ENCODE assay signal across 1 cellular context in the genomic region with DNA sequence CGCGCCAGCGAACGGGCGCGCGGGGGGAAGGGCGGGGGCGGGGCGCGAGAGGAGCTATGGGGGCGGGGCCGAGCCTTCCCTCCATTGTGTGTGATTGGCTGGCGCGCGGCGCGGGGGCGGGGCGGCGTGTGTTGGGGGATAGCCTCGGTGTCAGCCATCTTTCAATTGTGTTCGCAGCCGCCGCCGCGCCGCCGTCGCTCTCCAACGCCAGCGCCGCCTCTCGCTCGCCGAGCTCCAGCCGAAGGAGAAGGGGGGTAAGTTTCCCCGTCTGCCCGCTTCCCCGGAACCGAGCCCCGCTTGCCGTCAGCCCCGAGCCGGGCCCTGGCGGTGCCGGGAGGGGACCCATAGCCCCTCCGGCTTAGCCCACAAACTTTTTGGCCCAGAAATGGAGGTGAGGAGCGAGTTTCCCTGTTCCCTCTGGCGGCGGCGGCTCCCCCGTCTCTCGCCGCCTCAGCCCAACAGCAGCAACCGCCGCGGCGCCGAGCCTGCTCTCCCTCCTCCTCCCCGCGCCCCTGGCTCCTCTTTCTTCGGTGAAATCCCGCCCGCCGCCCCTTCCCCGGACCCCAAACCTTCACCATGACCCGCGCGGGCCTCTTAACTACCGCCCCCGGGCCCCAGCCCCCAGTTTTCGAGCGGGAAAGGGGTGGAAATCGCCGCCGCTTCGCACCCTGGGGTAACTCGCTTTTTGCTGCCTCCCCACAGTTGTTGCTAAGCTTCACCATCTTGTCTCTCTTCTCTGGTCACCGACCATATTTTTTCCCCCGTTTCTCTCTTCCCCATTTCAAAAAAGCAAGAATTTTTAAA.
TF ChIP-seq lines count a peak whose summit lies in the region.

A gene (plus strand): TSS at position 159 of the 804 bp plus-strand sequence. CDS start 1,636 bp downstream, outside the sequence.

TF ChIP-seq in HepG2, 621 proteins besides CTCF, POLR2A, EP300 and RAD21 (continued from another document and continues in another):
- TF ChIP-seq ZBTB3 (CRISPR knock-in tag; IDR thresholded peaks at IDR 0.05; ENCODE audit: borderline replicate concordance, low read depth): no peak
- TF ChIP-seq, protein P1, sequence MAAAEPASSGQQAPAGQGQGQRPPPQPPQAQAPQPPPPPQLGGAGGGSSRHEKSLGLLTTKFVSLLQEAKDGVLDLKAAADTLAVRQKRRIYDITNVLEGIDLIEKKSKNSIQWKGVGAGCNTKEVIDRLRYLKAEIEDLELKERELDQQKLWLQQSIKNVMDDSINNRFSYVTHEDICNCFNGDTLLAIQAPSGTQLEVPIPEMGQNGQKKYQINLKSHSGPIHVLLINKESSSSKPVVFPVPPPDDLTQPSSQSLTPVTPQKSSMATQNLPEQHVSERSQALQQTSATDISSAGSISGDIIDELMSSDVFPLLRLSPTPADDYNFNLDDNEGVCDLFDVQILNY (CRISPR knock-in tag; conservative IDR thresholded peaks at IDR 0.05): no peak
- no peak for TF ChIP-seq SMARCE1 (IDR thresholded peaks at IDR 0.05; ENCODE audit: borderline replicate concordance)
- TF ChIP-seq MAZ (IDR thresholded peaks at IDR 0.05; ENCODE audit: borderline replicate concordance, low read depth, low read length): peak; percentile 11; the same call in 1 of the 2 replicates
- TF ChIP-seq MAZ (CRISPR knock-in tag; IDR thresholded peaks at IDR 0.05; ENCODE audit: low read depth): no peak
- no peak; the same call in 1 of the 2 replicates for TF ChIP-seq NR2F2 (IDR thresholded peaks at IDR 0.05; ENCODE audit: borderline replicate concordance, low read depth)
- TF ChIP-seq JUN (CRISPR knock-in tag; IDR thresholded peaks at IDR 0.05): no peak
- TF ChIP-seq HDAC2 (CRISPR knock-in tag; IDR thresholded peaks at IDR 0.05): 0 out of 2 replicates have a peak, but pooled peaks have one; percentile 18
- TF ChIP-seq KDM3A (CRISPR knock-in tag; IDR thresholded peaks at IDR 0.05; ENCODE audit: low read depth): no peak
- no peak for TF ChIP-seq ZNF569 (CRISPR knock-in tag; IDR thresholded peaks at IDR 0.05; ENCODE audit: borderline replicate concordance)
- no peak for TF ChIP-seq ZNF232 (CRISPR knock-in tag; IDR thresholded peaks at IDR 0.05; ENCODE audit: borderline replicate concordance)
- TF ChIP-seq BCL6 (CRISPR knock-in tag; IDR thresholded peaks at IDR 0.05): 0 out of 2 replicates have a peak, but pooled peaks have one; percentile 30
- TF ChIP-seq ZNF564 (CRISPR knock-in tag; IDR thresholded peaks at IDR 0.05): peak; percentile 84
- no peak for TF ChIP-seq TP53 (CRISPR knock-in tag; conservative IDR thresholded peaks at IDR 0.05)
- no peak for TF ChIP-seq ZSCAN12 (CRISPR knock-in tag; IDR thresholded peaks at IDR 0.05)
- no peak for TF ChIP-seq ZNF713 (CRISPR knock-in tag; IDR thresholded peaks at IDR 0.05)
- 0 out of 2 replicates have a peak, but pooled peaks have one; percentile 27 for TF ChIP-seq ISL2 (CRISPR knock-in tag; IDR thresholded peaks at IDR 0.05)
- no peak for TF ChIP-seq ZNF629 (CRISPR knock-in tag; conservative IDR thresholded peaks at IDR 0.05)
- no peak for TF ChIP-seq IKZF4 (CRISPR knock-in tag; IDR thresholded peaks at IDR 0.05; ENCODE audit: borderline replicate concordance, low read depth, not compliant biosample characterization)
- TF ChIP-seq CBX1 (IDR thresholded peaks at IDR 0.05; ENCODE audit: low read depth): no peak
- 0 out of 2 replicates have a peak, but pooled peaks have one; percentile 37 for TF ChIP-seq ZNF431 (CRISPR knock-in tag; IDR thresholded peaks at IDR 0.05; ENCODE audit: borderline replicate concordance, low read depth)
- TF ChIP-seq, protein P2, sequence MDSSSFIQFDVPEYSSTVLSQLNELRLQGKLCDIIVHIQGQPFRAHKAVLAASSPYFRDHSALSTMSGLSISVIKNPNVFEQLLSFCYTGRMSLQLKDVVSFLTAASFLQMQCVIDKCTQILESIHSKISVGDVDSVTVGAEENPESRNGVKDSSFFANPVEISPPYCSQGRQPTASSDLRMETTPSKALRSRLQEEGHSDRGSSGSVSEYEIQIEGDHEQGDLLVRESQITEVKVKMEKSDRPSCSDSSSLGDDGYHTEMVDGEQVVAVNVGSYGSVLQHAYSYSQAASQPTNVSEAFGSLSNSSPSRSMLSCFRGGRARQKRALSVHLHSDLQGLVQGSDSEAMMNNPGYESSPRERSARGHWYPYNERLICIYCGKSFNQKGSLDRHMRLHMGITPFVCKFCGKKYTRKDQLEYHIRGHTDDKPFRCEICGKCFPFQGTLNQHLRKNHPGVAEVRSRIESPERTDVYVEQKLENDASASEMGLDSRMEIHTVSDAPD (CRISPR knock-in tag; IDR thresholded peaks at IDR 0.05): no peak
- TF ChIP-seq ATAD3A (CRISPR knock-in tag; IDR thresholded peaks at IDR 0.05): no peak
- TF ChIP-seq CEBPB (IDR thresholded peaks at IDR 0.05; ENCODE audit: borderline replicate concordance, low read depth, low read length): no peak
- no peak for TF ChIP-seq ZBTB42 (CRISPR knock-in tag; IDR thresholded peaks at IDR 0.05)
- TF ChIP-seq HNF4G (IDR thresholded peaks at IDR 0.05; ENCODE audit: borderline replicate concordance, low read depth, low read length): no peak
- no peak for TF ChIP-seq HNF4G (CRISPR knock-in tag; IDR thresholded peaks at IDR 0.05; ENCODE audit: borderline replicate concordance, low read depth)
- TF ChIP-seq SATB2 (CRISPR knock-in tag; IDR thresholded peaks at IDR 0.05): no peak
- no peak for TF ChIP-seq NPAS2 (CRISPR knock-in tag; IDR thresholded peaks at IDR 0.05; ENCODE audit: borderline replicate concordance)
- no peak for TF ChIP-seq CHD4 (IDR thresholded peaks at IDR 0.05; ENCODE audit: borderline replicate concordance, low read length)
- TF ChIP-seq RAD51 (IDR thresholded peaks at IDR 0.05; ENCODE audit: borderline replicate concordance): no peak
- peak; percentile 40; the same call in 1 of the 2 replicates for TF ChIP-seq ELF3 (CRISPR knock-in tag; IDR thresholded peaks at IDR 0.05)
- no peak for TF ChIP-seq NFE2L2 (IDR thresholded peaks at IDR 0.05; ENCODE audit: low read length)
- no peak for TF ChIP-seq ZNF44 (CRISPR knock-in tag; IDR thresholded peaks at IDR 0.05)
- peak in 1 of 2 experiments; percentile 75; a peak in 2 of 4 replicates for TF ChIP-seq KLF16 (CRISPR knock-in tag; IDR thresholded peaks at IDR 0.05)
- TF ChIP-seq NCOA2 (CRISPR knock-in tag; IDR thresholded peaks at IDR 0.05): 0 out of 2 replicates have a peak, but pooled peaks have one; percentile 33
- no peak for TF ChIP-seq SMC3 (IDR thresholded peaks at IDR 0.05; ENCODE audit: low read length)
- TF ChIP-seq, protein P3, sequence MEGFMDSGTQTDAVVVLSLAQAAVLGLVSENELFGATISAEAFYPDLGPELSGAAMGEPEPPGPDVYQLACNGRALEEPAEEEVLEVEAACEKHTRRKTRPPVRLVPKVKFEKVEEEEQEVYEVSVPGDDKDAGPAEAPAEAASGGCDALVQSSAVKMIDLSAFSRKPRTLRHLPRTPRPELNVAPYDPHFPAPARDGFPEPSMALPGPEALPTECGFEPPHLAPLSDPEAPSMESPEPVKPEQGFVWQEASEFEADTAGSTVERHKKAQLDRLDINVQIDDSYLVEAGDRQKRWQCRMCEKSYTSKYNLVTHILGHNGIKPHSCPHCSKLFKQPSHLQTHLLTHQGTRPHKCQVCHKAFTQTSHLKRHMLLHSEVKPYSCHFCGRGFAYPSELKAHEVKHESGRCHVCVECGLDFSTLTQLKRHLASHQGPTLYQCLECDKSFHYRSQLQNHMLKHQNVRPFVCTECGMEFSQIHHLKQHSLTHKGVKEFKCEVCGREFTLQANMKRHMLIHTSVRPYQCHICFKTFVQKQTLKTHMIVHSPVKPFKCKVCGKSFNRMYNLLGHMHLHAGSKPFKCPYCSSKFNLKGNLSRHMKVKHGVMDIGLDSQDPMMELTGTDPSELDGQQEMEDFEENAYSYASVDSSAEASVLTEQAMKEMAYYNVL (CRISPR knock-in tag; IDR thresholded peaks at IDR 0.05; ENCODE audit: borderline replicate concordance): no peak
- TF ChIP-seq, protein P4, sequence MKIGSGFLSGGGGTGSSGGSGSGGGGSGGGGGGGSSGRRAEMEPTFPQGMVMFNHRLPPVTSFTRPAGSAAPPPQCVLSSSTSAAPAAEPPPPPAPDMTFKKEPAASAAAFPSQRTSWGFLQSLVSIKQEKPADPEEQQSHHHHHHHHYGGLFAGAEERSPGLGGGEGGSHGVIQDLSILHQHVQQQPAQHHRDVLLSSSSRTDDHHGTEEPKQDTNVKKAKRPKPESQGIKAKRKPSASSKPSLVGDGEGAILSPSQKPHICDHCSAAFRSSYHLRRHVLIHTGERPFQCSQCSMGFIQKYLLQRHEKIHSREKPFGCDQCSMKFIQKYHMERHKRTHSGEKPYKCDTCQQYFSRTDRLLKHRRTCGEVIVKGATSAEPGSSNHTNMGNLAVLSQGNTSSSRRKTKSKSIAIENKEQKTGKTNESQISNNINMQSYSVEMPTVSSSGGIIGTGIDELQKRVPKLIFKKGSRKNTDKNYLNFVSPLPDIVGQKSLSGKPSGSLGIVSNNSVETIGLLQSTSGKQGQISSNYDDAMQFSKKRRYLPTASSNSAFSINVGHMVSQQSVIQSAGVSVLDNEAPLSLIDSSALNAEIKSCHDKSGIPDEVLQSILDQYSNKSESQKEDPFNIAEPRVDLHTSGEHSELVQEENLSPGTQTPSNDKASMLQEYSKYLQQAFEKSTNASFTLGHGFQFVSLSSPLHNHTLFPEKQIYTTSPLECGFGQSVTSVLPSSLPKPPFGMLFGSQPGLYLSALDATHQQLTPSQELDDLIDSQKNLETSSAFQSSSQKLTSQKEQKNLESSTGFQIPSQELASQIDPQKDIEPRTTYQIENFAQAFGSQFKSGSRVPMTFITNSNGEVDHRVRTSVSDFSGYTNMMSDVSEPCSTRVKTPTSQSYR (CRISPR knock-in tag; IDR thresholded peaks at IDR 0.05; ENCODE audit: borderline replicate concordance): no peak; the same call in 1 of the 2 replicates
- no peak for TF ChIP-seq ZNF30 (CRISPR knock-in tag; IDR thresholded peaks at IDR 0.05)
- TF ChIP-seq, protein P5, sequence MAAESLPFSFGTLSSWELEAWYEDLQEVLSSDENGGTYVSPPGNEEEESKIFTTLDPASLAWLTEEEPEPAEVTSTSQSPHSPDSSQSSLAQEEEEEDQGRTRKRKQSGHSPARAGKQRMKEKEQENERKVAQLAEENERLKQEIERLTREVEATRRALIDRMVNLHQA (CRISPR knock-in tag; IDR thresholded peaks at IDR 0.05): no peak
- TF ChIP-seq KAT7 (CRISPR knock-in tag; IDR thresholded peaks at IDR 0.05; ENCODE audit: borderline replicate concordance): peak; percentile 83; the same call in 1 of the 2 replicates
- peak; percentile 73 for TF ChIP-seq NFYB (CRISPR knock-in tag; IDR thresholded peaks at IDR 0.05)
- no peak for TF ChIP-seq ZNF468 (CRISPR knock-in tag; IDR thresholded peaks at IDR 0.05)
- TF ChIP-seq, protein P6, sequence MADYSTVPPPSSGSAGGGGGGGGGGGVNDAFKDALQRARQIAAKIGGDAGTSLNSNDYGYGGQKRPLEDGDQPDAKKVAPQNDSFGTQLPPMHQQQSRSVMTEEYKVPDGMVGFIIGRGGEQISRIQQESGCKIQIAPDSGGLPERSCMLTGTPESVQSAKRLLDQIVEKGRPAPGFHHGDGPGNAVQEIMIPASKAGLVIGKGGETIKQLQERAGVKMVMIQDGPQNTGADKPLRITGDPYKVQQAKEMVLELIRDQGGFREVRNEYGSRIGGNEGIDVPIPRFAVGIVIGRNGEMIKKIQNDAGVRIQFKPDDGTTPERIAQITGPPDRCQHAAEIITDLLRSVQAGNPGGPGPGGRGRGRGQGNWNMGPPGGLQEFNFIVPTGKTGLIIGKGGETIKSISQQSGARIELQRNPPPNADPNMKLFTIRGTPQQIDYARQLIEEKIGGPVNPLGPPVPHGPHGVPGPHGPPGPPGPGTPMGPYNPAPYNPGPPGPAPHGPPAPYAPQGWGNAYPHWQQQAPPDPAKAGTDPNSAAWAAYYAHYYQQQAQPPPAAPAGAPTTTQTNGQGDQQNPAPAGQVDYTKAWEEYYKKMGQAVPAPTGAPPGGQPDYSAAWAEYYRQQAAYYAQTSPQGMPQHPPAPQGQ (CRISPR knock-in tag; IDR thresholded peaks at IDR 0.05; ENCODE audit: borderline replicate concordance): no peak
- no peak for TF ChIP-seq ZNF562 (CRISPR knock-in tag; IDR thresholded peaks at IDR 0.05; ENCODE audit: borderline replicate concordance)
- no peak for TF ChIP-seq ZNF20 (CRISPR knock-in tag; IDR thresholded peaks at IDR 0.05)
- TF ChIP-seq YY1 (IDR thresholded peaks at IDR 0.05; ENCODE audit: insufficient read depth, insufficient replicate concordance, low read depth, low read length): peak; percentile 90
- peak; percentile 56; the same call in 1 of the 2 replicates for TF ChIP-seq THAP11 (CRISPR knock-in tag; IDR thresholded peaks at IDR 0.05)
- no peak for TF ChIP-seq PAX8 (CRISPR knock-in tag; IDR thresholded peaks at IDR 0.05; ENCODE audit: borderline replicate concordance)
- TF ChIP-seq ZFP37 (CRISPR knock-in tag; IDR thresholded peaks at IDR 0.05; ENCODE audit: borderline replicate concordance): no peak
- no peak; the same call in 1 of the 2 replicates for TF ChIP-seq SIN3A (IDR thresholded peaks at IDR 0.05; ENCODE audit: borderline replicate concordance, low read depth, low read length)
- no peak for TF ChIP-seq ZNF12 (CRISPR knock-in tag; IDR thresholded peaks at IDR 0.05)
- TF ChIP-seq, protein P7, sequence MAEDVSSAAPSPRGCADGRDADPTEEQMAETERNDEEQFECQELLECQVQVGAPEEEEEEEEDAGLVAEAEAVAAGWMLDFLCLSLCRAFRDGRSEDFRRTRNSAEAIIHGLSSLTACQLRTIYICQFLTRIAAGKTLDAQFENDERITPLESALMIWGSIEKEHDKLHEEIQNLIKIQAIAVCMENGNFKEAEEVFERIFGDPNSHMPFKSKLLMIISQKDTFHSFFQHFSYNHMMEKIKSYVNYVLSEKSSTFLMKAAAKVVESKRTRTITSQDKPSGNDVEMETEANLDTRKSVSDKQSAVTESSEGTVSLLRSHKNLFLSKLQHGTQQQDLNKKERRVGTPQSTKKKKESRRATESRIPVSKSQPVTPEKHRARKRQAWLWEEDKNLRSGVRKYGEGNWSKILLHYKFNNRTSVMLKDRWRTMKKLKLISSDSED (CRISPR knock-in tag; IDR thresholded peaks at IDR 0.05): no peak
- TF ChIP-seq NFATC3 (CRISPR knock-in tag; IDR thresholded peaks at IDR 0.05): no peak
- TF ChIP-seq NFE2 (CRISPR knock-in tag; IDR thresholded peaks at IDR 0.05): no peak
- TF ChIP-seq TAF15 (IDR thresholded peaks at IDR 0.05; ENCODE audit: low read depth, low read length, poor library complexity, severe bottlenecking): no peak
- TF ChIP-seq, protein P8, sequence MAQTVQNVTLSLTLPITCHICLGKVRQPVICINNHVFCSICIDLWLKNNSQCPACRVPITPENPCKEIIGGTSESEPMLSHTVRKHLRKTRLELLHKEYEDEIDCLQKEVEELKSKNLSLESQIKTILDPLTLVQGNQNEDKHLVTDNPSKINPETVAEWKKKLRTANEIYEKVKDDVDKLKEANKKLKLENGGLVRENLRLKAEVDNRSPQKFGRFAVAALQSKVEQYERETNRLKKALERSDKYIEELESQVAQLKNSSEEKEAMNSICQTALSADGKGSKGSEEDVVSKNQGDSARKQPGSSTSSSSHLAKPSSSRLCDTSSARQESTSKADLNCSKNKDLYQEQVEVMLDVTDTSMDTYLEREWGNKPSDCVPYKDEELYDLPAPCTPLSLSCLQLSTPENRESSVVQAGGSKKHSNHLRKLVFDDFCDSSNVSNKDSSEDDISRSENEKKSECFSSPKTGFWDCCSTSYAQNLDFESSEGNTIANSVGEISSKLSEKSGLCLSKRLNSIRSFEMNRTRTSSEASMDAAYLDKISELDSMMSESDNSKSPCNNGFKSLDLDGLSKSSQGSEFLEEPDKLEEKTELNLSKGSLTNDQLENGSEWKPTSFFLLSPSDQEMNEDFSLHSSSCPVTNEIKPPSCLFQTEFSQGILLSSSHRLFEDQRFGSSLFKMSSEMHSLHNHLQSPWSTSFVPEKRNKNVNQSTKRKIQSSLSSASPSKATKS (CRISPR knock-in tag; IDR thresholded peaks at IDR 0.05): no peak
- 0 out of 2 replicates have a peak, but pooled peaks have one; percentile 48 for TF ChIP-seq ZNF674 (CRISPR knock-in tag; IDR thresholded peaks at IDR 0.05; ENCODE audit: low read depth)
